Comparison of ENCODE assay signal across 1 cellular context in the genomic region with DNA sequence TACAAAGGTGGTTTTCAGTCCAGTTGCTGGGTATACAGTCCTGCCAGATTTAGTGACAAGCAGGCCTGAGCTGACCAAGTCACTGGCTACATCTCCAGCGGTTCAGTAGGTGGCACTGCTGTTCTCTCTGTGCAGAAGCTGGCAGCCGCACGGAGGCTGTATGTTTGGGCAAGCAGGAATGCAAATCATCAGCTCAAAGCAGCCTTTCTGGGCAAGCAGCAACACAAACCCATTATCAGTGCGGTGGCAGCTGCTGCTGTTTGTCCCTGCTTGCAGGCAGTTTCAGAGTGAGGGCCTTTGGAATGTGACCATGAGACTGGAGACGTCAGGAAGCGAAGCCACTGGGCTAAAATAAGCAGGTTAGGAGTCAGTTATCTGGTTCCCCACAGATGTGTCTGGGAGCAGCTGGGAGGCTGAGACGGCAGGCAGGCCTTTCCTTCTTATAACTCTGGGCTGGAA.
TF ChIP-seq lines count a peak whose summit lies in the region.

No MANE protein-coding gene starts in this region.

TF ChIP-seq in HepG2, 621 proteins besides CTCF, POLR2A, EP300 and RAD21 (continued from another document and continues in another):
- TF ChIP-seq NR2F6 (IDR thresholded peaks at IDR 0.05): no peak
- no peak for TF ChIP-seq NR2F6 (CRISPR knock-in tag; IDR thresholded peaks at IDR 0.05)
- no peak for TF ChIP-seq KAT2B (IDR thresholded peaks at IDR 0.05; ENCODE audit: borderline replicate concordance, low read depth, low read length)
- TF ChIP-seq ZBTB21 (CRISPR knock-in tag; IDR thresholded peaks at IDR 0.05): no peak
- no peak for TF ChIP-seq AGO1 (IDR thresholded peaks at IDR 0.05; ENCODE audit: low read depth, low read length, poor library complexity, severe bottlenecking)
- no peak for TF ChIP-seq JUND (CRISPR knock-in tag; IDR thresholded peaks at IDR 0.05)
- TF ChIP-seq JDP2 (CRISPR knock-in tag; IDR thresholded peaks at IDR 0.05; ENCODE audit: borderline replicate concordance): no peak
- TF ChIP-seq KDM6A (CRISPR knock-in tag; IDR thresholded peaks at IDR 0.05; ENCODE audit: low read depth): no peak
- TF ChIP-seq HNF4G (IDR thresholded peaks at IDR 0.05; ENCODE audit: borderline replicate concordance, low read depth, low read length): no peak
- TF ChIP-seq HNF4G (CRISPR knock-in tag; IDR thresholded peaks at IDR 0.05; ENCODE audit: borderline replicate concordance, low read depth): no peak
- TF ChIP-seq, protein P1, sequence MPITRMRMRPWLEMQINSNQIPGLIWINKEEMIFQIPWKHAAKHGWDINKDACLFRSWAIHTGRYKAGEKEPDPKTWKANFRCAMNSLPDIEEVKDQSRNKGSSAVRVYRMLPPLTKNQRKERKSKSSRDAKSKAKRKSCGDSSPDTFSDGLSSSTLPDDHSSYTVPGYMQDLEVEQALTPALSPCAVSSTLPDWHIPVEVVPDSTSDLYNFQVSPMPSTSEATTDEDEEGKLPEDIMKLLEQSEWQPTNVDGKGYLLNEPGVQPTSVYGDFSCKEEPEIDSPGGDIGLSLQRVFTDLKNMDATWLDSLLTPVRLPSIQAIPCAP (CRISPR knock-in tag; IDR thresholded peaks at IDR 0.05; ENCODE audit: low read depth): no peak
- no peak for TF ChIP-seq ZNF703 (CRISPR knock-in tag; IDR thresholded peaks at IDR 0.05; ENCODE audit: borderline replicate concordance)
- TF ChIP-seq SMAD9 (CRISPR knock-in tag; IDR thresholded peaks at IDR 0.05): no peak
- TF ChIP-seq, protein P2, sequence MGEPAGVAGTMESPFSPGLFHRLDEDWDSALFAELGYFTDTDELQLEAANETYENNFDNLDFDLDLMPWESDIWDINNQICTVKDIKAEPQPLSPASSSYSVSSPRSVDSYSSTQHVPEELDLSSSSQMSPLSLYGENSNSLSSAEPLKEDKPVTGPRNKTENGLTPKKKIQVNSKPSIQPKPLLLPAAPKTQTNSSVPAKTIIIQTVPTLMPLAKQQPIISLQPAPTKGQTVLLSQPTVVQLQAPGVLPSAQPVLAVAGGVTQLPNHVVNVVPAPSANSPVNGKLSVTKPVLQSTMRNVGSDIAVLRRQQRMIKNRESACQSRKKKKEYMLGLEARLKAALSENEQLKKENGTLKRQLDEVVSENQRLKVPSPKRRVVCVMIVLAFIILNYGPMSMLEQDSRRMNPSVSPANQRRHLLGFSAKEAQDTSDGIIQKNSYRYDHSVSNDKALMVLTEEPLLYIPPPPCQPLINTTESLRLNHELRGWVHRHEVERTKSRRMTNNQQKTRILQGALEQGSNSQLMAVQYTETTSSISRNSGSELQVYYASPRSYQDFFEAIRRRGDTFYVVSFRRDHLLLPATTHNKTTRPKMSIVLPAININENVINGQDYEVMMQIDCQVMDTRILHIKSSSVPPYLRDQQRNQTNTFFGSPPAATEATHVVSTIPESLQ (CRISPR knock-in tag; conservative IDR thresholded peaks at IDR 0.05): no peak
- TF ChIP-seq, protein P3, sequence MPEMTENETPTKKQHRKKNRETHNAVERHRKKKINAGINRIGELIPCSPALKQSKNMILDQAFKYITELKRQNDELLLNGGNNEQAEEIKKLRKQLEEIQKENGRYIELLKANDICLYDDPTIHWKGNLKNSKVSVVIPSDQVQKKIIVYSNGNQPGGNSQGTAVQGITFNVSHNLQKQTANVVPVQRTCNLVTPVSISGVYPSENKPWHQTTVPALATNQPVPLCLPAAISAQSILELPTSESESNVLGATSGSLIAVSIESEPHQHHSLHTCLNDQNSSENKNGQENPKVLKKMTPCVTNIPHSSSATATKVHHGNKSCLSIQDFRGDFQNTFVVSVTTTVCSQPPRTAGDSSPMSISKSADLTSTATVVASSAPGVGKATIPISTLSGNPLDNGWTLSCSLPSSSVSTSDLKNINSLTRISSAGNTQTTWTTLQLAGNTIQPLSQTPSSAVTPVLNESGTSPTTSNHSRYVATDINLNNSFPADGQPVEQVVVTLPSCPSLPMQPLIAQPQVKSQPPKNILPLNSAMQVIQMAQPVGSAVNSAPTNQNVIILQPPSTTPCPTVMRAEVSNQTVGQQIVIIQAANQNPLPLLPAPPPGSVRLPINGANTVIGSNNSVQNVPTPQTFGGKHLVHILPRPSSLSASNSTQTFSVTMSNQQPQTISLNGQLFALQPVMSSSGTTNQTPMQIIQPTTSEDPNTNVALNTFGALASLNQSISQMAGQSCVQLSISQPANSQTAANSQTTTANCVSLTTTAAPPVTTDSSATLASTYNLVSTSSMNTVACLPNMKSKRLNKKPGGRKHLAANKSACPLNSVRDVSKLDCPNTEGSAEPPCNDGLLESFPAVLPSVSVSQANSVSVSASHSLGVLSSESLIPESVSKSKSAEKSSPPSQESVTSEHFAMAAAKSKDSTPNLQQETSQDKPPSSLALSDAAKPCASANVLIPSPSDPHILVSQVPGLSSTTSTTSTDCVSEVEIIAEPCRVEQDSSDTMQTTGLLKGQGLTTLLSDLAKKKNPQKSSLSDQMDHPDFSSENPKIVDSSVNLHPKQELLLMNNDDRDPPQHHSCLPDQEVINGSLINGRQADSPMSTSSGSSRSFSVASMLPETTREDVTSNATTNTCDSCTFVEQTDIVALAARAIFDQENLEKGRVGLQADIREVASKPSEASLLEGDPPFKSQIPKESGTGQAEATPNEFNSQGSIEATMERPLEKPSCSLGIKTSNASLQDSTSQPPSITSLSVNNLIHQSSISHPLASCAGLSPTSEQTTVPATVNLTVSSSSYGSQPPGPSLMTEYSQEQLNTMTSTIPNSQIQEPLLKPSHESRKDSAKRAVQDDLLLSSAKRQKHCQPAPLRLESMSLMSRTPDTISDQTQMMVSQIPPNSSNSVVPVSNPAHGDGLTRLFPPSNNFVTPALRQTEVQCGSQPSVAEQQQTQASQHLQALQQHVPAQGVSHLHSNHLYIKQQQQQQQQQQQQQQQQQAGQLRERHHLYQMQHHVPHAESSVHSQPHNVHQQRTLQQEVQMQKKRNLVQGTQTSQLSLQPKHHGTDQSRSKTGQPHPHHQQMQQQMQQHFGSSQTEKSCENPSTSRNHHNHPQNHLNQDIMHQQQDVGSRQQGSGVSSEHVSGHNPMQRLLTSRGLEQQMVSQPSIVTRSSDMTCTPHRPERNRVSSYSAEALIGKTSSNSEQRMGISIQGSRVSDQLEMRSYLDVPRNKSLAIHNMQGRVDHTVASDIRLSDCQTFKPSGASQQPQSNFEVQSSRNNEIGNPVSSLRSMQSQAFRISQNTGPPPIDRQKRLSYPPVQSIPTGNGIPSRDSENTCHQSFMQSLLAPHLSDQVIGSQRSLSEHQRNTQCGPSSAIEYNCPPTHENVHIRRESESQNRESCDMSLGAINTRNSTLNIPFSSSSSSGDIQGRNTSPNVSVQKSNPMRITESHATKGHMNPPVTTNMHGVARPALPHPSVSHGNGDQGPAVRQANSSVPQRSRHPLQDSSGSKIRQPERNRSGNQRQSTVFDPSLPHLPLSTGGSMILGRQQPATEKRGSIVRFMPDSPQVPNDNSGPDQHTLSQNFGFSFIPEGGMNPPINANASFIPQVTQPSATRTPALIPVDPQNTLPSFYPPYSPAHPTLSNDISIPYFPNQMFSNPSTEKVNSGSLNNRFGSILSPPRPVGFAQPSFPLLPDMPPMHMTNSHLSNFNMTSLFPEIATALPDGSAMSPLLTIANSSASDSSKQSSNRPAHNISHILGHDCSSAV (CRISPR knock-in tag; IDR thresholded peaks at IDR 0.05; ENCODE audit: borderline replicate concordance): no peak
- TF ChIP-seq, protein P4, sequence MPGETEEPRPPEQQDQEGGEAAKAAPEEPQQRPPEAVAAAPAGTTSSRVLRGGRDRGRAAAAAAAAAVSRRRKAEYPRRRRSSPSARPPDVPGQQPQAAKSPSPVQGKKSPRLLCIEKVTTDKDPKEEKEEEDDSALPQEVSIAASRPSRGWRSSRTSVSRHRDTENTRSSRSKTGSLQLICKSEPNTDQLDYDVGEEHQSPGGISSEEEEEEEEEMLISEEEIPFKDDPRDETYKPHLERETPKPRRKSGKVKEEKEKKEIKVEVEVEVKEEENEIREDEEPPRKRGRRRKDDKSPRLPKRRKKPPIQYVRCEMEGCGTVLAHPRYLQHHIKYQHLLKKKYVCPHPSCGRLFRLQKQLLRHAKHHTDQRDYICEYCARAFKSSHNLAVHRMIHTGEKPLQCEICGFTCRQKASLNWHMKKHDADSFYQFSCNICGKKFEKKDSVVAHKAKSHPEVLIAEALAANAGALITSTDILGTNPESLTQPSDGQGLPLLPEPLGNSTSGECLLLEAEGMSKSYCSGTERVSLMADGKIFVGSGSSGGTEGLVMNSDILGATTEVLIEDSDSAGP (CRISPR knock-in tag; IDR thresholded peaks at IDR 0.05; ENCODE audit: borderline replicate concordance): peak; percentile 63; the same call in 1 of the 2 replicates
- TF ChIP-seq U2AF2 (IDR thresholded peaks at IDR 0.05; ENCODE audit: low read depth, low read length): no peak
- no peak; the same call in 1 of the 2 replicates for TF ChIP-seq SMAD3 (CRISPR knock-in tag; IDR thresholded peaks at IDR 0.05)
- TF ChIP-seq, protein P5, sequence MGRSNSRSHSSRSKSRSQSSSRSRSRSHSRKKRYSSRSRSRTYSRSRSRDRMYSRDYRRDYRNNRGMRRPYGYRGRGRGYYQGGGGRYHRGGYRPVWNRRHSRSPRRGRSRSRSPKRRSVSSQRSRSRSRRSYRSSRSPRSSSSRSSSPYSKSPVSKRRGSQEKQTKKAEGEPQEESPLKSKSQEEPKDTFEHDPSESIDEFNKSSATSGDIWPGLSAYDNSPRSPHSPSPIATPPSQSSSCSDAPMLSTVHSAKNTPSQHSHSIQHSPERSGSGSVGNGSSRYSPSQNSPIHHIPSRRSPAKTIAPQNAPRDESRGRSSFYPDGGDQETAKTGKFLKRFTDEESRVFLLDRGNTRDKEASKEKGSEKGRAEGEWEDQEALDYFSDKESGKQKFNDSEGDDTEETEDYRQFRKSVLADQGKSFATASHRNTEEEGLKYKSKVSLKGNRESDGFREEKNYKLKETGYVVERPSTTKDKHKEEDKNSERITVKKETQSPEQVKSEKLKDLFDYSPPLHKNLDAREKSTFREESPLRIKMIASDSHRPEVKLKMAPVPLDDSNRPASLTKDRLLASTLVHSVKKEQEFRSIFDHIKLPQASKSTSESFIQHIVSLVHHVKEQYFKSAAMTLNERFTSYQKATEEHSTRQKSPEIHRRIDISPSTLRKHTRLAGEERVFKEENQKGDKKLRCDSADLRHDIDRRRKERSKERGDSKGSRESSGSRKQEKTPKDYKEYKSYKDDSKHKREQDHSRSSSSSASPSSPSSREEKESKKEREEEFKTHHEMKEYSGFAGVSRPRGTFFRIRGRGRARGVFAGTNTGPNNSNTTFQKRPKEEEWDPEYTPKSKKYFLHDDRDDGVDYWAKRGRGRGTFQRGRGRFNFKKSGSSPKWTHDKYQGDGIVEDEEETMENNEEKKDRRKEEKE (IDR thresholded peaks at IDR 0.05): no peak
- TF ChIP-seq ZNF746 (CRISPR knock-in tag; IDR thresholded peaks at IDR 0.05): no peak
- no peak for TF ChIP-seq ZNF101 (CRISPR knock-in tag; IDR thresholded peaks at IDR 0.05; ENCODE audit: borderline replicate concordance, low read depth)
- TF ChIP-seq MZF1 (CRISPR knock-in tag; IDR thresholded peaks at IDR 0.05; ENCODE audit: borderline replicate concordance): no peak
- TF ChIP-seq ZNF333 (CRISPR knock-in tag; IDR thresholded peaks at IDR 0.05; ENCODE audit: borderline replicate concordance): no peak
- TF ChIP-seq MAFK (conservative IDR thresholded peaks at IDR 0.05 in 1 of 2, IDR thresholded peaks at IDR 0.05 in 1 of 2; ENCODE audit: low read length in 2 of 2): no peak
- no peak for TF ChIP-seq ZNF446 (CRISPR knock-in tag; IDR thresholded peaks at IDR 0.05)
- TF ChIP-seq SRSF4 (IDR thresholded peaks at IDR 0.05; ENCODE audit: low read depth, low read length, poor library complexity, severe bottlenecking): no peak
- no peak; the same call in 1 of the 2 replicates for TF ChIP-seq HMGA1 (CRISPR knock-in tag; conservative IDR thresholded peaks at IDR 0.05)
- TF ChIP-seq KMT2A (CRISPR knock-in tag; IDR thresholded peaks at IDR 0.05): 0 out of 2 replicates have a peak, but pooled peaks have one; percentile 26
- no peak for TF ChIP-seq ZNF749 (CRISPR knock-in tag; IDR thresholded peaks at IDR 0.05; ENCODE audit: borderline replicate concordance)
- peak; percentile 39; the same call in 1 of the 2 replicates for TF ChIP-seq ZNF792 (CRISPR knock-in tag; IDR thresholded peaks at IDR 0.05)
- TF ChIP-seq ZNF672 (CRISPR knock-in tag; IDR thresholded peaks at IDR 0.05): no peak
- TF ChIP-seq, protein P6, sequence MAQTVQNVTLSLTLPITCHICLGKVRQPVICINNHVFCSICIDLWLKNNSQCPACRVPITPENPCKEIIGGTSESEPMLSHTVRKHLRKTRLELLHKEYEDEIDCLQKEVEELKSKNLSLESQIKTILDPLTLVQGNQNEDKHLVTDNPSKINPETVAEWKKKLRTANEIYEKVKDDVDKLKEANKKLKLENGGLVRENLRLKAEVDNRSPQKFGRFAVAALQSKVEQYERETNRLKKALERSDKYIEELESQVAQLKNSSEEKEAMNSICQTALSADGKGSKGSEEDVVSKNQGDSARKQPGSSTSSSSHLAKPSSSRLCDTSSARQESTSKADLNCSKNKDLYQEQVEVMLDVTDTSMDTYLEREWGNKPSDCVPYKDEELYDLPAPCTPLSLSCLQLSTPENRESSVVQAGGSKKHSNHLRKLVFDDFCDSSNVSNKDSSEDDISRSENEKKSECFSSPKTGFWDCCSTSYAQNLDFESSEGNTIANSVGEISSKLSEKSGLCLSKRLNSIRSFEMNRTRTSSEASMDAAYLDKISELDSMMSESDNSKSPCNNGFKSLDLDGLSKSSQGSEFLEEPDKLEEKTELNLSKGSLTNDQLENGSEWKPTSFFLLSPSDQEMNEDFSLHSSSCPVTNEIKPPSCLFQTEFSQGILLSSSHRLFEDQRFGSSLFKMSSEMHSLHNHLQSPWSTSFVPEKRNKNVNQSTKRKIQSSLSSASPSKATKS (CRISPR knock-in tag; IDR thresholded peaks at IDR 0.05): no peak
- TF ChIP-seq ZNF432 (CRISPR knock-in tag; IDR thresholded peaks at IDR 0.05; ENCODE audit: borderline replicate concordance): no peak
- no peak for TF ChIP-seq ZNF274 (CRISPR knock-in tag; IDR thresholded peaks at IDR 0.05)
- no peak for TF ChIP-seq ZNF33A (CRISPR knock-in tag; IDR thresholded peaks at IDR 0.05; ENCODE audit: borderline replicate concordance)
- TF ChIP-seq, protein P7, sequence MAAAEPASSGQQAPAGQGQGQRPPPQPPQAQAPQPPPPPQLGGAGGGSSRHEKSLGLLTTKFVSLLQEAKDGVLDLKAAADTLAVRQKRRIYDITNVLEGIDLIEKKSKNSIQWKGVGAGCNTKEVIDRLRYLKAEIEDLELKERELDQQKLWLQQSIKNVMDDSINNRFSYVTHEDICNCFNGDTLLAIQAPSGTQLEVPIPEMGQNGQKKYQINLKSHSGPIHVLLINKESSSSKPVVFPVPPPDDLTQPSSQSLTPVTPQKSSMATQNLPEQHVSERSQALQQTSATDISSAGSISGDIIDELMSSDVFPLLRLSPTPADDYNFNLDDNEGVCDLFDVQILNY (CRISPR knock-in tag; conservative IDR thresholded peaks at IDR 0.05): no peak
- TF ChIP-seq ZNF790 (CRISPR knock-in tag; IDR thresholded peaks at IDR 0.05; ENCODE audit: borderline replicate concordance): no peak
- TF ChIP-seq GABPA (IDR thresholded peaks at IDR 0.05; ENCODE audit: low read depth, low read length): no peak
- TF ChIP-seq GABPA (CRISPR knock-in tag; IDR thresholded peaks at IDR 0.05; ENCODE audit: low read depth): no peak
- TF ChIP-seq REXO4 (CRISPR knock-in tag; IDR thresholded peaks at IDR 0.05; ENCODE audit: borderline replicate concordance): no peak
- no peak for TF ChIP-seq SNAI1 (CRISPR knock-in tag; IDR thresholded peaks at IDR 0.05; ENCODE audit: borderline replicate concordance)
